10 cellular contexts compared by ENCODE assay signal in genomic region chr19:19106061-19106551, GRCh38. TPM values are rescaled to one million over a fixed set of nuclear protein-coding genes. Genes with fewer than 3 reads are reported as not detected.
DNase-seq lines count a peak whose midpoint lies in the region; ATAC-seq and TF ChIP-seq lines count a peak whose summit lies in the region.
"Had no signal": no experiment of that assay in that cellular context is flagged by ENCODE, and none has a peak within 500 bp of the region (broad histone marks: within the 10 kb centered on the region; RNA-seq: fewer than 3 reads in every experiment).

No MANE protein-coding gene starts in this region.

- 36 to 42% methylated on average over 25 of the region's 25 CpGs for WGBS in esophagus, 2 donors

- ATAC-seq in memory B cell (ENCODE audit: low read depth) (no peak), upper lobe of right lung (no peak)

- H3K4me3 Mint-ChIP-seq in memory B cell = peak overlapping the region; percentile 69

- peak overlapping the region; percentile 38 for H3K27ac Mint-ChIP-seq in memory B cell

- H3K9me3 ChIP-seq in esophagus (ENCODE audit: control insufficient read depth in 2 of 2, insufficient read depth in 1 of 2, low read depth in 1 of 2, low read length in 1 of 2) = peaks cover 0 to 3% of the 10 kb centered on the region in 2 donors
- no peaks in the 10 kb centered on the region for H3K9me3 ChIP-seq in upper lobe of right lung
- H3K9me3 ChIP-seq: neutrophil had no signal

- TF ChIP-seq CTCF in upper lobe of right lung (IDR thresholded peaks at IDR 0.05) = no peak
- no peak for TF ChIP-seq CTCF in GM20000 (IDR thresholded peaks at IDR 0.05; ENCODE audit: extremely low read depth, missing control alignments)

- intact Hi-C loops in upper lobe of right lung (cut with DNase I) = no loop called here

- H3K4me3 ChIP-seq in esophagus (ENCODE audit: low read depth in 1 of 2, low read length in 2 of 2) (peak overlapping the region; percentile 12 to 21), upper lobe of right lung (peak overlapping the region; percentile 19)

- H3K9me3 Mint-ChIP-seq in memory B cell = no peaks in the 10 kb centered on the region

- H3K36me3 Mint-ChIP-seq in memory B cell = peaks cover 11% of the 10 kb centered on the region

- peaks cover 0 to 8% of the 10 kb centered on the region in 2 donors for H3K36me3 ChIP-seq in esophagus (ENCODE audit: control insufficient read depth in 2 of 2, insufficient read depth in 2 of 2, low read length in 1 of 2)
- no peaks in the 10 kb centered on the region for H3K36me3 ChIP-seq in upper lobe of right lung

- H3K27me3 Mint-ChIP-seq in memory B cell = no peaks in the 10 kb centered on the region

- H3K27me3 ChIP-seq in esophagus (ENCODE audit: control insufficient read depth in 1 of 2, insufficient read depth in 2 of 2, low read length in 2 of 2) (no peaks in the 10 kb centered on the region), upper lobe of right lung (no peaks in the 10 kb centered on the region)

- peaks cover 3% of the 10 kb centered on the region for H3K4me1 Mint-ChIP-seq in memory B cell

- H3K27ac ChIP-seq in esophagus (ENCODE audit: low read depth in 2 of 2, low read length in 1 of 2) (no peak overlapping the region), upper lobe of right lung (no peak overlapping the region)
- H3K27ac ChIP-seq: neutrophil had no signal

- DNase-seq in DMS79 treated with DMSO at 0.1 percent for 48 hours (lab: John Stamatoyannopoulos, UW) (peak; percentile 92), DMS79 (lab: John Stamatoyannopoulos, UW) (no peak), memory B cell (ENCODE audit: low spot score in 2 of 2) (no peak), upper lobe of right lung (no peak), inferior parietal cortex (ENCODE audit: extremely low spot score) (no peak), GM20000 (ENCODE audit: low spot score) (no peak), T-helper 2 cell (no peak)
- DNase-seq: cerebellar nuclear complex had no signal

- peaks cover 5 to 7% of the 10 kb centered on the region in 2 donors for H3K4me1 ChIP-seq in esophagus (ENCODE audit: control insufficient read depth in 2 of 2, insufficient read depth in 2 of 2, low read length in 1 of 2)
- H3K4me1 ChIP-seq in upper lobe of right lung = no peaks in the 10 kb centered on the region

RNA-seq across cellular contexts. Expression of gene TMEM161A, which starts 32.2 kb away (rescaled TPM):
- polyA plus RNA-seq in esophagus = 10 to 100 TPM; 17.6 to 19.1 TPM
- 31.0 TPM for total RNA-seq in upper lobe of right lung

RNA-seq across cellular contexts. Expression of gene SLC25A42, which starts 42.3 kb away (rescaled TPM):
- polyA plus RNA-seq in esophagus = 1 to 10 TPM; 4.1 to 4.2 TPM
- total RNA-seq in upper lobe of right lung = 12.7 TPM
